ENCODE assay signal across 20 cellular contexts in the genomic region with DNA sequence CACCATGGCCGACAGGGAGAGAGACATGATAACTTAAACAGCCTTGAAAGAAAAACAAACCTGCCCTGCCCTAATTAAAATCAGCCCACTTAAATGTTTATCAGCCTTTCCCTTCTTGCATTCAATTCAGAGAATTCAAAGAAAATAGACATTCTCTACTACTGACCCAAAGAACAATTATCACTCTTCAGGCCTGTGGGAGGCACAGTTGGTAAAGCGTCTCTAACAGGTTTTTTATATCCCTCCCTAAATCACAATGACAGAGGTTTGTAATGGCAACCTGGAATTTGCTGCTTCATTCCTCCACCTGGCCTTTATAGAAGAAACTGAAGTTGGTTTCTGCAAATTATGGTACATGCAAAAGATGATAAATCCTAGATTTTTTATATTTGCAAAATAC. TPM values are rescaled to one million over a fixed set of nuclear protein-coding genes. Genes with fewer than 3 reads are reported as not detected.
DNase-seq lines count a peak whose midpoint lies in the region; ATAC-seq, FAIRE-seq and TF ChIP-seq lines count a peak whose summit lies in the region.
"Had no signal": no experiment of that assay in that cellular context is flagged by ENCODE, and none has a peak within 500 bp of the region (broad histone marks: within the 10 kb centered on the region; RNA-seq: fewer than 3 reads in every experiment).

No MANE protein-coding gene starts in this region.

- no peaks in the 10 kb centered on the region for H4K20me1 ChIP-seq in SK-N-SH (ENCODE audit: insufficient read depth)
- H4K20me1 ChIP-seq in K562 (replicated peaks; ENCODE audit: control insufficient read depth, insufficient read depth, low read length), result no peaks in the 10 kb centered on the region

- no peak for FAIRE-seq in K562 (lab: Jason Lieb, UNC)
- FAIRE-seq: A204.1 had no signal

- peaks cover 52% of the 10 kb centered on the region for H3K4me1 Mint-ChIP-seq in mesothelial cell of epicardium
- H3K4me1 Mint-ChIP-seq: activated B cell treated with CpG ODN at 0.5 μM for 24 hours; activated CD8-positive, alpha-beta memory T cell treated with anti-CD3 and anti-CD28 coated beads, Interleukin-2, amount 10 ng/mL, durations not matched to agents 7 days and 5 days; naive thymus-derived CD4-positive, alpha-beta T cell; stimulated activated effector memory CD8-positive, alpha-beta T cell treated with anti-CD3 and anti-CD28 coated beads, Interleukin-12 subunit alpha, Interleukin-12 subunit beta, amount 100 ng/mL, for 72 hours had no signal

- H3F3A ChIP-seq in SK-N-SH (replicated peaks; ENCODE audit: insufficient read depth), result peaks cover 4% of the 10 kb centered on the region

- CTCF ChIA-PET in SK-N-SH (lab: Yijun Ruan, JAX), result interaction anchor here (1.1 to 3.1 kb wide), 6 partner anchors 11 to 370 kb away, joined by 3 to 12 read pairs (median 6); no protein-coding TSS in a partner anchor
- CTCF ChIA-PET in K562 (lab: Yijun Ruan, JAX; ENCODE audit: low intra/inter-chr PET ratio), result no interaction called here

- BruUV-seq in K562 (replicated peaks; lab: Mats Ljungman, UMichigan), result no TSS peak

- ATAC-seq in SK-N-SH treated with all-trans-retinoic acid at 6 μM for 48 hours (no peak), K562 (no peak), HG03469 (IDR thresholded peaks at IDR 0.05; ENCODE audit: unreplicated experiment) (no peak)
- ATAC-seq: activated CD8-positive, alpha-beta memory T cell treated with anti-CD3 and anti-CD28 coated beads, Interleukin-2, amount 10 ng/mL, durations not matched to agents 7 days and 5 days; HCT116; naive thymus-derived CD4-positive, alpha-beta T cell; stimulated activated effector memory CD8-positive, alpha-beta T cell treated with anti-CD3 and anti-CD28 coated beads, Interleukin-12 subunit alpha, Interleukin-12 subunit beta, amount 100 ng/mL, for 72 hours had no signal

- H3K9me1 ChIP-seq in K562 (ENCODE audit: control insufficient read depth, insufficient read depth, low read length), result no peaks in the 10 kb centered on the region

- no peaks in the 10 kb centered on the region for H3K27me3 Mint-ChIP-seq in mesothelial cell of epicardium (ENCODE audit: low read depth)

- H3K79me2 ChIP-seq in SK-N-SH (ENCODE audit: insufficient read depth), result no peaks in the 10 kb centered on the region
- H3K79me2 ChIP-seq in K562 (ENCODE audit: control insufficient read depth, insufficient read depth, low read length), result no peaks in the 10 kb centered on the region

- H3K9ac ChIP-seq in SK-N-SH, result no peak overlapping the region
- no peak overlapping the region for H3K9ac ChIP-seq in K562 (ENCODE audit: insufficient read depth in 1 of 2, low read depth in 2 of 2, low read length in 2 of 2)

- H3K27ac ChIP-seq in SK-N-SH (ENCODE audit: low read depth in 2 of 2, low read length in 1 of 2) (peak overlapping the region; percentile 58 to 76; a peak in 3 of 4 replicates), K562 (ENCODE audit: extremely low read depth, low read depth, low read length) (no peak overlapping the region), urinary bladder (ENCODE audit: low read depth) (peak overlapping the region; percentile 42)
- H3K27ac ChIP-seq: upper lobe of left lung had no signal

- WGBS in SK-N-SH (ENCODE audit: low lambda C conversion rate), result 63% methylated on average over 2 of the region's 2 CpGs
- 6% methylated on average over 2 of the region's 2 CpGs for WGBS in K562 (ENCODE audit: insufficient coverage, low coverage, missing lambda C conversion rate)
- 64% methylated on average over 2 of the region's 2 CpGs for WGBS in urinary bladder

- H3K27me3 ChIP-seq in SK-N-SH (ENCODE audit: insufficient read depth) (no peaks in the 10 kb centered on the region), K562 (ENCODE audit: control insufficient read depth in 2 of 2, insufficient read depth in 2 of 2, low read length in 2 of 2) (peaks cover 2 to 5% of the 10 kb centered on the region in 2 experiments; a peak in 1 of 5 replicates)
- H3K27me3 ChIP-seq: upper lobe of left lung had no signal

- no peaks in the 10 kb centered on the region for H3K9me3 ChIP-seq in SK-N-SH
- H3K9me3 ChIP-seq in K562 (replicated peaks; ENCODE audit: control insufficient read depth, insufficient read depth, low read depth, low read length), result no peaks in the 10 kb centered on the region
- H3K9me3 ChIP-seq: upper lobe of left lung had no signal

- no peak for TF ChIP-seq CTCF in SK-N-SH (IDR thresholded peaks at IDR 0.05)
- TF ChIP-seq CTCF in K562 (IDR thresholded peaks at IDR 0.05 in 2 of 3, conservative IDR thresholded peaks at IDR 0.05 in 1 of 3; ENCODE audit: insufficient read depth in 2 of 3, low read depth in 1 of 3, low read length in 3 of 3), result no peak
- no peak for TF ChIP-seq CTCF in mesothelial cell of epicardium (IDR thresholded peaks at IDR 0.05; ENCODE audit: unreplicated experiment)

- intact Hi-C loops in K562 (cut with micrococcal nuclease), result no loop called here

- POLR2A ChIA-PET in SK-N-SH (lab: Yijun Ruan, JAX), result no interaction called here
- POLR2A ChIA-PET in K562 (lab: Yijun Ruan, JAX), result no interaction called here

- H3K9me2 ChIP-seq in SK-N-SH, result no peaks in the 10 kb centered on the region

- H3K9me3 Mint-ChIP-seq in mesothelial cell of epicardium, result no peaks in the 10 kb centered on the region
- H3K9me3 Mint-ChIP-seq: activated B cell treated with CpG ODN at 0.5 μM for 24 hours; naive thymus-derived CD4-positive, alpha-beta T cell; stimulated activated effector memory CD8-positive, alpha-beta T cell treated with anti-CD3 and anti-CD28 coated beads, Interleukin-12 subunit alpha, Interleukin-12 subunit beta, amount 100 ng/mL, for 72 hours had no signal

- TF ChIP-seq EP300 in SK-N-SH (IDR thresholded peaks at IDR 0.05; ENCODE audit: borderline replicate concordance in 1 of 2, low read depth in 1 of 2, low read length in 1 of 2) (no peak), K562 (IDR thresholded peaks at IDR 0.05; ENCODE audit: low read length) (no peak)

- H3K4me3 ChIP-seq in SK-N-SH (ENCODE audit: low read depth in 2 of 2, low read length in 1 of 2) (no peak overlapping the region), K562 (no peak overlapping the region), urinary bladder (ENCODE audit: low read depth, low read length) (no peak overlapping the region)
- H3K4me3 ChIP-seq: upper lobe of left lung had no signal

- TF ChIP-seq RAD21 in SK-N-SH (IDR thresholded peaks at IDR 0.05; ENCODE audit: low read length) (no peak), K562 (CRISPR knock-in tag; conservative IDR thresholded peaks at IDR 0.05 in 1 of 2, IDR thresholded peaks at IDR 0.05 in 1 of 2) (no peak)

- H3K4me1 ChIP-seq in SK-N-SH (ENCODE audit: control insufficient read depth in 1 of 2, insufficient read depth in 2 of 2, low read depth in 1 of 2, low read length in 1 of 2), result peaks cover 18 to 20% of the 10 kb centered on the region in 2 experiments
- no peaks in the 10 kb centered on the region; a peak in 1 of 5 replicates for H3K4me1 ChIP-seq in K562 (replicated peaks in 1 of 2; ENCODE audit: control insufficient read depth in 2 of 2, insufficient read depth in 2 of 2, low read length in 2 of 2)
- no peaks in the 10 kb centered on the region for H3K4me1 ChIP-seq in urinary bladder (ENCODE audit: insufficient read depth)

- H2AFZ ChIP-seq in SK-N-SH (ENCODE audit: low read depth) (peak overlapping the region; percentile 84; the same call in 1 of the 2 replicates), K562 (ENCODE audit: low read depth, low read length) (no peak overlapping the region)

- no peak for TF ChIP-seq POLR2A in K562 (conservative IDR thresholded peaks at IDR 0.05)

- in situ Hi-C loops in K562 (cut with MboI), result no loop called here

- DNase-seq in SK-N-SH (no peak), K562 (ENCODE audit: extremely low read depth in 1 of 4, low spot score in 3 of 4) (no peak), mesothelial cell of epicardium (ENCODE audit: low spot score in 2 of 2, unreplicated experiment in 2 of 2) (no peak)
- no peak for DNase-seq in activated CD4-positive, alpha-beta T cell treated with anti-CD3 and anti-CD28 coated beads, Interleukin-2, amount 50 U/mL, for 4 hours
- no peak for DNase-seq in activated T-cell treated with anti-CD3 and anti-CD28 coated beads, Interleukin-2, amount 50 U/mL, for 1 hour
- DNase-seq: activated B cell treated with CpG ODN at 0.5 μM for 24 hours; activated CD8-positive, alpha-beta memory T cell treated with anti-CD3 and anti-CD28 coated beads, Interleukin-2, amount 10 ng/mL, durations not matched to agents 7 days and 5 days; activated effector memory CD4-positive, alpha-beta T cell treated with anti-CD3 and anti-CD28 coated beads, Interleukin-2, amount 50 U/mL, for 16 hours; amygdala; naive thymus-derived CD4-positive, alpha-beta T cell; NCI-H1436 treated with DMSO at 0.1 percent for 48 hours; NCI-H345; upper lobe of left lung had no signal

- H3K4me2 ChIP-seq in SK-N-SH (0 out of 2 replicates have a peak overlapping the region, but pooled peaks have one; percentile 62), K562 (ENCODE audit: insufficient read depth, low read length) (no peak overlapping the region)

- no peaks in the 10 kb centered on the region for H3K36me3 Mint-ChIP-seq in mesothelial cell of epicardium
- H3K36me3 Mint-ChIP-seq: activated CD8-positive, alpha-beta memory T cell treated with anti-CD3 and anti-CD28 coated beads, Interleukin-2, amount 10 ng/mL, durations not matched to agents 7 days and 5 days; naive thymus-derived CD4-positive, alpha-beta T cell; stimulated activated effector memory CD8-positive, alpha-beta T cell treated with anti-CD3 and anti-CD28 coated beads, Interleukin-12 subunit alpha, Interleukin-12 subunit beta, amount 100 ng/mL, for 72 hours had no signal

- H3K4me3 Mint-ChIP-seq in mesothelial cell of epicardium, result peak overlapping the region; percentile 50
- H3K4me3 Mint-ChIP-seq: activated B cell treated with CpG ODN at 0.5 μM for 24 hours; activated CD8-positive, alpha-beta memory T cell treated with anti-CD3 and anti-CD28 coated beads, Interleukin-2, amount 10 ng/mL, durations not matched to agents 7 days and 5 days; naive thymus-derived CD4-positive, alpha-beta T cell; stimulated activated effector memory CD8-positive, alpha-beta T cell treated with anti-CD3 and anti-CD28 coated beads, Interleukin-12 subunit alpha, Interleukin-12 subunit beta, amount 100 ng/mL, for 72 hours had no signal

- peak overlapping the region; percentile 81 for H3K27ac Mint-ChIP-seq in mesothelial cell of epicardium
- H3K27ac Mint-ChIP-seq: activated B cell treated with CpG ODN at 0.5 μM for 24 hours; activated CD8-positive, alpha-beta memory T cell treated with anti-CD3 and anti-CD28 coated beads, Interleukin-2, amount 10 ng/mL, durations not matched to agents 7 days and 5 days; stimulated activated effector memory CD8-positive, alpha-beta T cell treated with anti-CD3 and anti-CD28 coated beads, Interleukin-12 subunit alpha, Interleukin-12 subunit beta, amount 100 ng/mL, for 72 hours had no signal

- H3K36me3 ChIP-seq in SK-N-SH (replicated peaks in 1 of 2; ENCODE audit: control insufficient read depth in 1 of 2, insufficient read depth in 2 of 2, low read length in 1 of 2) (no peaks in the 10 kb centered on the region), K562 (ENCODE audit: control insufficient read depth, insufficient read depth, low read length) (no peaks in the 10 kb centered on the region), urinary bladder (ENCODE audit: insufficient read depth) (no peaks in the 10 kb centered on the region)
- H3K36me3 ChIP-seq: upper lobe of left lung had no signal

RNA-seq across cellular contexts. Expression of a gene that starts 1.7 kb away (rescaled TPM):
- polyA plus RNA-seq in SK-N-SH (2012; rRNA removed) (1.8 and 2.5 TPM in 2 replicates), K562 (2011; rRNA removed) (not detected in 2 replicates), K562 (2014; fragmentation: Illumina TruSeq; extraction: Trizol) (not detected in 2 replicates), K562 (2014; fragmentation: Nextera tagmentation; extraction: Ambion mirVana) (not detected), K562 (2014; rRNA removed) (not detected in 2 replicates), urinary bladder (1.6 TPM)
- 2.3 and 2.4 TPM in 2 replicates for polyA plus RNA-seq in SK-N-SH (2012; cell fraction: cytosol; rRNA removed)
- 3.0 and 4.6 TPM in 2 replicates for polyA plus RNA-seq in SK-N-SH (2012; cell fraction: nucleus; rRNA removed)
- total RNA-seq in K562 (2011; cell fraction: chromatin; rRNA removed; ENCODE audit: low replicate concordance), result not detected in 2 replicates
- not detected in 2 replicates for total RNA-seq in K562 (2011; cell fraction: nucleolus; rRNA removed)
- not detected in 2 replicates for total RNA-seq in K562 (2011; cell fraction: nucleoplasm; rRNA removed)
- total RNA-seq in K562 (2014; rRNA removed) (not detected in 2 replicates), K562 (2014; rRNA removed; fragmentation: Illumina TruSeq; extraction: Trizol) (not detected in 2 replicates), K562 (2015; rRNA removed; fragmentation: Illumina TruSeq; extraction: Trizol) (0.19 TPM in 1 of 2 replicates, not detected in the other), K562 (2021) (not detected in 2 replicates), mesothelial cell of epicardium (6.8 to 7.3 TPM (median 7.2 TPM) in 3 replicates), urinary bladder (3.7 TPM)
- not detected in 2 replicates for polyA plus RNA-seq in K562 (2011; cell fraction: cytosol; rRNA removed)
- not detected in 2 replicates for polyA plus RNA-seq in K562 (2011; cell fraction: nucleus; rRNA removed)
- polyA plus RNA-seq in K562 (2012), result 0.13 and 0.18 TPM in 2 replicates
- polyA minus RNA-seq in K562 (2011; rRNA and poly(A)+ RNA removed), result not detected in 2 replicates
- not detected in 2 replicates for polyA minus RNA-seq in K562 (2011; cell fraction: cytosol; rRNA and poly(A)+ RNA removed)
- not detected in 2 replicates for polyA minus RNA-seq in K562 (2011; cell fraction: nucleus; rRNA and poly(A)+ RNA removed)
- total RNA-seq: activated B cell treated with CpG ODN at 0.5 μM for 24 hours; activated CD8-positive, alpha-beta memory T cell treated with anti-CD3 and anti-CD28 coated beads, Interleukin-2, amount 10 ng/mL, durations not matched to agents 7 days and 5 days; naive thymus-derived CD4-positive, alpha-beta T cell; T-helper 1 cell treated with Interleukin-12 subunit alpha and Interleukin-12 subunit beta and Interleukin-4 antibody, amounts not matched to agents 30 ng/mL and 1 ng/mL, for 36 hours had no signal
- polyA plus RNA-seq: naive thymus-derived CD4-positive, alpha-beta T cell had no signal

RNA-seq across cellular contexts. Expression of a gene that starts 27.3 kb away (rescaled TPM):
- 11.6 and 18.5 TPM in 2 replicates for polyA plus RNA-seq in SK-N-SH (2012; rRNA removed)
- 13.0 and 14.1 TPM in 2 replicates for polyA plus RNA-seq in SK-N-SH (2012; cell fraction: cytosol; rRNA removed)
- polyA plus RNA-seq in SK-N-SH (2012; cell fraction: nucleus; rRNA removed), result 13.8 and 26.9 TPM in 2 replicates
- total RNA-seq in K562 (2011; cell fraction: chromatin; rRNA removed; ENCODE audit: low replicate concordance), result 26.1 and 44.1 TPM in 2 replicates
- 10.0 and 11.4 TPM in 2 replicates for total RNA-seq in K562 (2011; cell fraction: nucleolus; rRNA removed)
- 17.3 and 26.9 TPM in 2 replicates for total RNA-seq in K562 (2011; cell fraction: nucleoplasm; rRNA removed)
- total RNA-seq in K562 (2014; rRNA removed), result 8.4 and 11.5 TPM in 2 replicates
- total RNA-seq in K562 (2014; rRNA removed; fragmentation: Illumina TruSeq; extraction: Trizol), result 11.6 and 15.9 TPM in 2 replicates
- total RNA-seq in K562 (2015; rRNA removed; fragmentation: Illumina TruSeq; extraction: Trizol), result 17.4 and 17.7 TPM in 2 replicates
- 13.1 and 14.2 TPM in 2 replicates for total RNA-seq in K562 (2021)
- polyA plus RNA-seq in K562 (2011; rRNA removed), result 11.8 and 14.0 TPM in 2 replicates
- polyA plus RNA-seq in K562 (2011; cell fraction: cytosol; rRNA removed), result 6.4 and 8.6 TPM in 2 replicates
- 13.5 and 17.5 TPM in 2 replicates for polyA plus RNA-seq in K562 (2011; cell fraction: nucleus; rRNA removed)
- polyA plus RNA-seq in K562 (2012), result 12.1 TPM in 2 replicates
- 12.7 and 13.9 TPM in 2 replicates for polyA plus RNA-seq in K562 (2014; fragmentation: Illumina TruSeq; extraction: Trizol)
- polyA plus RNA-seq in K562 (2014; fragmentation: Nextera tagmentation; extraction: Ambion mirVana), result 1 to 10 TPM; 5.2 to 8.1 TPM
- polyA plus RNA-seq in K562 (2014; rRNA removed), result 11.4 and 17.3 TPM in 2 replicates
- polyA minus RNA-seq in K562 (2011; rRNA and poly(A)+ RNA removed), result 22.2 and 23.7 TPM in 2 replicates
- polyA minus RNA-seq in K562 (2011; cell fraction: cytosol; rRNA and poly(A)+ RNA removed), result 5.0 and 8.1 TPM in 2 replicates
- 13.6 and 22.4 TPM in 2 replicates for polyA minus RNA-seq in K562 (2011; cell fraction: nucleus; rRNA and poly(A)+ RNA removed)
- 36.1 to 40.8 TPM (median 36.5 TPM) in 3 replicates for total RNA-seq in mesothelial cell of epicardium
- total RNA-seq in urinary bladder, result 28.2 TPM
- 11.0 TPM for polyA plus RNA-seq in urinary bladder
